In the genomic region with DNA sequence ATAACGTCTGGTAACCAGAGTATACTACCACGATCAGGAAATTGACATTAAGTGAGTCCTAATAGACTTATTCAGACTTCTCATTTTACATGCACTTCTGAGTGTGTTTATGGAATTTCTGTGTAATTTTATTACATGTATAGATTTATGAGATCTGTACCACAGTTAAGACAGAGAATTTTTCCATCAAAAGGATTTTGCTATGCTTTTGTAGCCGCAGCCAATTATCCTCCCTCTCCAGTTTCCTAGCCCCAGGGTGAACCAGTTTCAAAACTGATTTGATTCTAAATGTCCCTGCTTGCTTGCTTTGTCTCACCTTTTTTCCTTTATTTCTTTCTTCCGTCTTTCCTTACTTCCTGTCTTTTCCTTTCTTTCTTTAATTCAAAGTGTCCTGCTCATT, we compare ENCODE assay signal across 17 cellular contexts.
DNase-seq lines count a peak whose midpoint lies in the region; TF ChIP-seq lines count a peak whose summit lies in the region.
"Had no signal": no experiment of that assay in that cellular context is flagged by ENCODE, and none has a peak within 500 bp of the region (broad histone marks: within the 10 kb centered on the region; RNA-seq: fewer than 3 reads in every experiment).

No MANE protein-coding gene starts in this region.

- H3K36me3 ChIP-seq in A673 (ENCODE audit: insufficient read depth, low read length, poor library complexity, severe bottlenecking), result no peaks in the 10 kb centered on the region
- no peaks in the 10 kb centered on the region for H3K36me3 ChIP-seq in HEK293 (ENCODE audit: control insufficient read depth in 2 of 2, insufficient read depth in 1 of 2, low read length in 2 of 2)
- no peaks in the 10 kb centered on the region for H3K36me3 ChIP-seq in OCI-LY7 (ENCODE audit: insufficient read depth, low read length)
- H3K36me3 ChIP-seq: MG63, SJSA1 had no signal

- no TSS peak for BruUV-seq in A673 (replicated peaks; lab: Mats Ljungman, UMichigan)
- no TSS peak for BruUV-seq in OCI-LY7 (replicated peaks; lab: Mats Ljungman, UMichigan)

- no peak overlapping the region for H3K27ac ChIP-seq in A673 (ENCODE audit: low read depth, low read length, poor library complexity, severe bottlenecking)
- no peak overlapping the region for H3K27ac ChIP-seq in HEK293 (ENCODE audit: extremely low read depth, low read depth, low read length)
- H3K27ac ChIP-seq in OCI-LY7 (ENCODE audit: low read depth, low read length, poor library complexity, severe bottlenecking), result no peak overlapping the region
- H3K27ac ChIP-seq: KMS-11, SJSA1 had no signal

- CTCF ChIA-PET in A673 (lab: Charles Lee) (no interaction called here), HEK293 (lab: Yijun Ruan, JAX) (no interaction called here), OCI-LY7 (lab: Charles Lee; ENCODE audit: unreplicated experiment) (no interaction called here)

- no peaks in the 10 kb centered on the region for H3K27me3 ChIP-seq in A673 (replicated peaks; ENCODE audit: insufficient read depth, low read depth, low read length, poor library complexity)
- H3K27me3 ChIP-seq: MG63, SJSA1 had no signal

- H3K79me2 ChIP-seq in OCI-LY7 (ENCODE audit: insufficient read depth, low read depth, low read length), result no peaks in the 10 kb centered on the region

- no peaks in the 10 kb centered on the region for H4K20me1 ChIP-seq in OCI-LY7 (ENCODE audit: insufficient read depth, low read length)

- H3K9me2 ChIP-seq in OCI-LY7 (ENCODE audit: insufficient read depth, low read length), result no peaks in the 10 kb centered on the region

- intact Hi-C loops in A673 (cut with micrococcal nuclease; ENCODE audit: unreplicated experiment) (no loop called here), OCI-LY7 (cut with micrococcal nuclease; ENCODE audit: unreplicated experiment) (no loop called here)

- H3K4me3 ChIP-seq in A673 (ENCODE audit: low read depth, low read length, poor library complexity, severe bottlenecking), result no peak overlapping the region
- no peak overlapping the region for H3K4me3 ChIP-seq in HEK293 (ENCODE audit: low read depth, low read length)
- no peak overlapping the region for H3K4me3 ChIP-seq in epithelial cell of esophagus (ENCODE audit: low read length)
- H3K4me3 ChIP-seq in OCI-LY7 (ENCODE audit: low read depth, low read length, poor library complexity, severe bottlenecking), result no peak overlapping the region
- H3K4me3 ChIP-seq: MG63, SJSA1 had no signal

- H3K4me1 ChIP-seq in A673 (ENCODE audit: insufficient read depth, low read length, poor library complexity, severe bottlenecking) (no peaks in the 10 kb centered on the region), HEK293 (ENCODE audit: control insufficient read depth, insufficient read depth, low read length) (no peaks in the 10 kb centered on the region), OCI-LY7 (ENCODE audit: insufficient read depth, low read length, poor library complexity, severe bottlenecking) (no peaks in the 10 kb centered on the region)
- H3K4me1 ChIP-seq: Caco-2, SJSA1 had no signal

- POLR2A ChIA-PET in A673 (lab: Charles Lee; ENCODE audit: low non-redundant PET), result no interaction called here
- POLR2A ChIA-PET in HEK293 (lab: Yijun Ruan, JAX), result no interaction called here
- POLR2A ChIA-PET in OCI-LY7 (lab: Charles Lee), result no interaction called here

- DNase-seq in A673 (ENCODE audit: low spot score) (peak; percentile 1), SK-N-DZ (ENCODE audit: low spot score) (peak; percentile 52), epithelial cell of esophagus (ENCODE audit: low read depth) (peak; percentile 7), GF-D8 (lab: John Stamatoyannopoulos, UW) (no peak), OCI-LY7 (ENCODE audit: low spot score) (no peak), retina (no peak)
- DNase-seq: Caco-2; CD4-positive, alpha-beta T cell; GOT3; MG63; NCI-H1092; NCI-H187; NCI-H345; NCI-H524 treated with DMSO at 0.1 percent for 48 hours had no signal

- no peaks in the 10 kb centered on the region for H3K9me3 ChIP-seq in A673 (ENCODE audit: low read depth, low read length, poor library complexity, severe bottlenecking)
- no peaks in the 10 kb centered on the region for H3K9me3 ChIP-seq in HEK293 (ENCODE audit: control insufficient read depth, insufficient read depth, low read depth, low read length)
- H3K9me3 ChIP-seq in OCI-LY7 (ENCODE audit: low read length), result no peaks in the 10 kb centered on the region
- H3K9me3 ChIP-seq: Caco-2, MG63, SJSA1 had no signal

- no peak overlapping the region for H2AFZ ChIP-seq in OCI-LY7 (ENCODE audit: low read length)

- TF ChIP-seq CTCF in A673 (conservative IDR thresholded peaks at IDR 0.05; ENCODE audit: low read depth, low read length) (no peak), HEK293 (tag by site-specific recombination; IDR thresholded peaks at IDR 0.05) (no peak), epithelial cell of esophagus (IDR thresholded peaks at IDR 0.05; ENCODE audit: insufficient read depth, low read depth, low read length, missing control alignments) (no peak), OCI-LY7 (conservative IDR thresholded peaks at IDR 0.05; ENCODE audit: low read length) (no peak)

- H3K4me2 ChIP-seq in OCI-LY7 (ENCODE audit: low read length), result no peak overlapping the region
- H3K4me2 ChIP-seq: KMS-11 had no signal

TF ChIP-seq in HEK293, 187 proteins besides CTCF, POLR2A, EP300 and RAD21:
- no peak for TF ChIP-seq ZNF146 (tag by site-specific recombination; IDR thresholded peaks at IDR 0.05)
- TF ChIP-seq ZSCAN30 (tag by site-specific recombination; IDR thresholded peaks at IDR 0.05), result no peak
- no peak for TF ChIP-seq ZNF776 (tag by site-specific recombination; IDR thresholded peaks at IDR 0.05; ENCODE audit: borderline replicate concordance)
- TF ChIP-seq PATZ1 (tag by site-specific recombination; IDR thresholded peaks at IDR 0.05), result no peak
- no peak for TF ChIP-seq ZNF48 (tag by site-specific recombination; IDR thresholded peaks at IDR 0.05)
- no peak for TF ChIP-seq ZNF544 (tag by site-specific recombination; IDR thresholded peaks at IDR 0.05)
- no peak for TF ChIP-seq ZNF391 (tag by site-specific recombination; IDR thresholded peaks at IDR 0.05; ENCODE audit: borderline replicate concordance, low read depth)
- TF ChIP-seq TCF7L2 (IDR thresholded peaks at IDR 0.05; ENCODE audit: borderline replicate concordance, low read depth, low read length), result peak; percentile 46; the same call in 1 of the 2 replicates

Comparison
In these comparisons a context has a peak if more than half of its experiments do, and no peak if none do; other contexts are left out.
1. DNase-seq: peak in A673 (single experiment), SK-N-DZ (single experiment) and epithelial cell of esophagus (single experiment); none in GF-D8 (single experiment), OCI-LY7 (single experiment) and retina (single experiment).